1 cellular context compared by ENCODE assay signal in genomic region chr7:130942211-130942964, GRCh38.
TF ChIP-seq lines count a peak whose summit lies in the region.

No MANE protein-coding gene starts in this region.

TF ChIP-seq in HepG2, 621 proteins besides CTCF, POLR2A, EP300 and RAD21 (continued from another document):
- TF ChIP-seq ATF5 (CRISPR knock-in tag; IDR thresholded peaks at IDR 0.05; ENCODE audit: low read depth), result no peak
- TF ChIP-seq SAP130 (CRISPR knock-in tag; IDR thresholded peaks at IDR 0.05; ENCODE audit: low read depth), result peak; percentile 56
- no peak for TF ChIP-seq ZFP1 (CRISPR knock-in tag; IDR thresholded peaks at IDR 0.05)
- no peak for TF ChIP-seq POGK (CRISPR knock-in tag; conservative IDR thresholded peaks at IDR 0.05)
- TF ChIP-seq, protein P1, sequence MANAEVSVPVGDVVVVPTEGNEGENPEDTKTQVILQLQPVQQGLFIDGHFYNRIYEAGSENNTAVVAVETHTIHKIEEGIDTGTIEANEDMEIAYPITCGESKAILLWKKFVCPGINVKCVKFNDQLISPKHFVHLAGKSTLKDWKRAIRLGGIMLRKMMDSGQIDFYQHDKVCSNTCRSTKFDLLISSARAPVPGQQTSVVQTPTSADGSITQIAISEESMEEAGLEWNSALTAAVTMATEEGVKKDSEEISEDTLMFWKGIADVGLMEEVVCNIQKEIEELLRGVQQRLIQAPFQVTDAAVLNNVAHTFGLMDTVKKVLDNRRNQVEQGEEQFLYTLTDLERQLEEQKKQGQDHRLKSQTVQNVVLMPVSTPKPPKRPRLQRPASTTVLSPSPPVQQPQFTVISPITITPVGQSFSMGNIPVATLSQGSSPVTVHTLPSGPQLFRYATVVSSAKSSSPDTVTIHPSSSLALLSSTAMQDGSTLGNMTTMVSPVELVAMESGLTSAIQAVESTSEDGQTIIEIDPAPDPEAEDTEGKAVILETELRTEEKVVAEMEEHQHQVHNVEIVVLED (CRISPR knock-in tag; IDR thresholded peaks at IDR 0.05; ENCODE audit: borderline replicate concordance), result no peak
- TF ChIP-seq ELF3 (CRISPR knock-in tag; IDR thresholded peaks at IDR 0.05), result no peak
- TF ChIP-seq, protein P2, sequence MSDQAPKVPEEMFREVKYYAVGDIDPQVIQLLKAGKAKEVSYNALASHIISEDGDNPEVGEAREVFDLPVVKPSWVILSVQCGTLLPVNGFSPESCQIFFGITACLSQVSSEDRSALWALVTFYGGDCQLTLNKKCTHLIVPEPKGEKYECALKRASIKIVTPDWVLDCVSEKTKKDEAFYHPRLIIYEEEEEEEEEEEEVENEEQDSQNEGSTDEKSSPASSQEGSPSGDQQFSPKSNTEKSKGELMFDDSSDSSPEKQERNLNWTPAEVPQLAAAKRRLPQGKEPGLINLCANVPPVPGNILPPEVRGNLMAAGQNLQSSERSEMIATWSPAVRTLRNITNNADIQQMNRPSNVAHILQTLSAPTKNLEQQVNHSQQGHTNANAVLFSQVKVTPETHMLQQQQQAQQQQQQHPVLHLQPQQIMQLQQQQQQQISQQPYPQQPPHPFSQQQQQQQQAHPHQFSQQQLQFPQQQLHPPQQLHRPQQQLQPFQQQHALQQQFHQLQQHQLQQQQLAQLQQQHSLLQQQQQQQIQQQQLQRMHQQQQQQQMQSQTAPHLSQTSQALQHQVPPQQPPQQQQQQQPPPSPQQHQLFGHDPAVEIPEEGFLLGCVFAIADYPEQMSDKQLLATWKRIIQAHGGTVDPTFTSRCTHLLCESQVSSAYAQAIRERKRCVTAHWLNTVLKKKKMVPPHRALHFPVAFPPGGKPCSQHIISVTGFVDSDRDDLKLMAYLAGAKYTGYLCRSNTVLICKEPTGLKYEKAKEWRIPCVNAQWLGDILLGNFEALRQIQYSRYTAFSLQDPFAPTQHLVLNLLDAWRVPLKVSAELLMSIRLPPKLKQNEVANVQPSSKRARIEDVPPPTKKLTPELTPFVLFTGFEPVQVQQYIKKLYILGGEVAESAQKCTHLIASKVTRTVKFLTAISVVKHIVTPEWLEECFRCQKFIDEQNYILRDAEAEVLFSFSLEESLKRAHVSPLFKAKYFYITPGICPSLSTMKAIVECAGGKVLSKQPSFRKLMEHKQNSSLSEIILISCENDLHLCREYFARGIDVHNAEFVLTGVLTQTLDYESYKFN (CRISPR knock-in tag; conservative IDR thresholded peaks at IDR 0.05), result peak; percentile 52
- 0 out of 2 replicates have a peak, but pooled peaks have one; percentile 9 for TF ChIP-seq ELF1 (CRISPR knock-in tag; IDR thresholded peaks at IDR 0.05)
- no peak for TF ChIP-seq POLR2AphosphoS2 (IDR thresholded peaks at IDR 0.05; ENCODE audit: low read depth, low read length)
- TF ChIP-seq, protein P3, sequence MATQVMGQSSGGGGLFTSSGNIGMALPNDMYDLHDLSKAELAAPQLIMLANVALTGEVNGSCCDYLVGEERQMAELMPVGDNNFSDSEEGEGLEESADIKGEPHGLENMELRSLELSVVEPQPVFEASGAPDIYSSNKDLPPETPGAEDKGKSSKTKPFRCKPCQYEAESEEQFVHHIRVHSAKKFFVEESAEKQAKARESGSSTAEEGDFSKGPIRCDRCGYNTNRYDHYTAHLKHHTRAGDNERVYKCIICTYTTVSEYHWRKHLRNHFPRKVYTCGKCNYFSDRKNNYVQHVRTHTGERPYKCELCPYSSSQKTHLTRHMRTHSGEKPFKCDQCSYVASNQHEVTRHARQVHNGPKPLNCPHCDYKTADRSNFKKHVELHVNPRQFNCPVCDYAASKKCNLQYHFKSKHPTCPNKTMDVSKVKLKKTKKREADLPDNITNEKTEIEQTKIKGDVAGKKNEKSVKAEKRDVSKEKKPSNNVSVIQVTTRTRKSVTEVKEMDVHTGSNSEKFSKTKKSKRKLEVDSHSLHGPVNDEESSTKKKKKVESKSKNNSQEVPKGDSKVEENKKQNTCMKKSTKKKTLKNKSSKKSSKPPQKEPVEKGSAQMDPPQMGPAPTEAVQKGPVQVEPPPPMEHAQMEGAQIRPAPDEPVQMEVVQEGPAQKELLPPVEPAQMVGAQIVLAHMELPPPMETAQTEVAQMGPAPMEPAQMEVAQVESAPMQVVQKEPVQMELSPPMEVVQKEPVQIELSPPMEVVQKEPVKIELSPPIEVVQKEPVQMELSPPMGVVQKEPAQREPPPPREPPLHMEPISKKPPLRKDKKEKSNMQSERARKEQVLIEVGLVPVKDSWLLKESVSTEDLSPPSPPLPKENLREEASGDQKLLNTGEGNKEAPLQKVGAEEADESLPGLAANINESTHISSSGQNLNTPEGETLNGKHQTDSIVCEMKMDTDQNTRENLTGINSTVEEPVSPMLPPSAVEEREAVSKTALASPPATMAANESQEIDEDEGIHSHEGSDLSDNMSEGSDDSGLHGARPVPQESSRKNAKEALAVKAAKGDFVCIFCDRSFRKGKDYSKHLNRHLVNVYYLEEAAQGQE (IDR thresholded peaks at IDR 0.05; ENCODE audit: borderline replicate concordance in 1 of 2, low read depth in 1 of 2, low read length in 2 of 2), result 0 out of 4 replicates have a peak, but pooled peaks of 1 of the 2 experiments have one; percentile 32
- no peak for TF ChIP-seq NKX3-1 (CRISPR knock-in tag; IDR thresholded peaks at IDR 0.05)
- TF ChIP-seq ZBTB21 (CRISPR knock-in tag; IDR thresholded peaks at IDR 0.05), result 0 out of 2 replicates have a peak, but pooled peaks have one; percentile 47
- no peak for TF ChIP-seq JARID2 (CRISPR knock-in tag; IDR thresholded peaks at IDR 0.05; ENCODE audit: insufficient replicate concordance)
- TF ChIP-seq ZNF615 (CRISPR knock-in tag; IDR thresholded peaks at IDR 0.05; ENCODE audit: borderline replicate concordance), result no peak
- no peak for TF ChIP-seq CENPT (CRISPR knock-in tag; IDR thresholded peaks at IDR 0.05; ENCODE audit: low read depth)
- no peak for TF ChIP-seq KDM4B (CRISPR knock-in tag; IDR thresholded peaks at IDR 0.05)
- TF ChIP-seq RXRB (CRISPR knock-in tag; IDR thresholded peaks at IDR 0.05; ENCODE audit: borderline replicate concordance), result no peak
- no peak for TF ChIP-seq FOXA1 (IDR thresholded peaks at IDR 0.05)
- peak; percentile 63; the same call in 1 of the 2 replicates for TF ChIP-seq FOXA1 (CRISPR knock-in tag; IDR thresholded peaks at IDR 0.05)
- no peak for TF ChIP-seq HIC2 (CRISPR knock-in tag; IDR thresholded peaks at IDR 0.05; ENCODE audit: low read depth)
- peak; percentile 80; the same call in 1 of the 2 replicates for TF ChIP-seq HOMEZ (CRISPR knock-in tag; IDR thresholded peaks at IDR 0.05; ENCODE audit: low read depth)
- TF ChIP-seq ZFP36L2 (CRISPR knock-in tag; IDR thresholded peaks at IDR 0.05), result no peak
- TF ChIP-seq SALL1 (CRISPR knock-in tag; IDR thresholded peaks at IDR 0.05), result peak; percentile 70
- no peak for TF ChIP-seq LCORL (IDR thresholded peaks at IDR 0.05)
- TF ChIP-seq LCORL (CRISPR knock-in tag; IDR thresholded peaks at IDR 0.05), result no peak
- no peak for TF ChIP-seq SOX13 (IDR thresholded peaks at IDR 0.05)
- TF ChIP-seq SOX13 (CRISPR knock-in tag; conservative IDR thresholded peaks at IDR 0.05 in 1 of 2, IDR thresholded peaks at IDR 0.05 in 1 of 2), result peak in 1 of 2 experiments; percentile 30; a peak in 1 of 4 replicates
- TF ChIP-seq ZKSCAN8 (CRISPR knock-in tag; IDR thresholded peaks at IDR 0.05; ENCODE audit: borderline replicate concordance), result no peak
- TF ChIP-seq, protein P4, sequence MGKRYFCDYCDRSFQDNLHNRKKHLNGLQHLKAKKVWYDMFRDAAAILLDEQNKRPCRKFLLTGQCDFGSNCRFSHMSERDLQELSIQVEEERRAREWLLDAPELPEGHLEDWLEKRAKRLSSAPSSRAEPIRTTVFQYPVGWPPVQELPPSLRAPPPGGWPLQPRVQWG (CRISPR knock-in tag; IDR thresholded peaks at IDR 0.05; ENCODE audit: borderline replicate concordance, low read depth), result no peak
- TF ChIP-seq SALL2 (CRISPR knock-in tag; IDR thresholded peaks at IDR 0.05), result no peak
- no peak for TF ChIP-seq SUZ12 (IDR thresholded peaks at IDR 0.05; ENCODE audit: low read depth, low read length)
- TF ChIP-seq ZBTB8A (CRISPR knock-in tag; IDR thresholded peaks at IDR 0.05; ENCODE audit: borderline replicate concordance, low read depth), result no peak
- no peak for TF ChIP-seq SOX6 (IDR thresholded peaks at IDR 0.05)
- peak; percentile 32; the same call in 1 of the 2 replicates for TF ChIP-seq SOX6 (CRISPR knock-in tag; IDR thresholded peaks at IDR 0.05)
- TF ChIP-seq, protein P5, sequence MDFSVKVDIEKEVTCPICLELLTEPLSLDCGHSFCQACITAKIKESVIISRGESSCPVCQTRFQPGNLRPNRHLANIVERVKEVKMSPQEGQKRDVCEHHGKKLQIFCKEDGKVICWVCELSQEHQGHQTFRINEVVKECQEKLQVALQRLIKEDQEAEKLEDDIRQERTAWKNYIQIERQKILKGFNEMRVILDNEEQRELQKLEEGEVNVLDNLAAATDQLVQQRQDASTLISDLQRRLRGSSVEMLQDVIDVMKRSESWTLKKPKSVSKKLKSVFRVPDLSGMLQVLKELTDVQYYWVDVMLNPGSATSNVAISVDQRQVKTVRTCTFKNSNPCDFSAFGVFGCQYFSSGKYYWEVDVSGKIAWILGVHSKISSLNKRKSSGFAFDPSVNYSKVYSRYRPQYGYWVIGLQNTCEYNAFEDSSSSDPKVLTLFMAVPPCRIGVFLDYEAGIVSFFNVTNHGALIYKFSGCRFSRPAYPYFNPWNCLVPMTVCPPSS (IDR thresholded peaks at IDR 0.05), result no peak
- no peak for TF ChIP-seq ZNF333 (CRISPR knock-in tag; IDR thresholded peaks at IDR 0.05; ENCODE audit: borderline replicate concordance)
- peak; percentile 9 for TF ChIP-seq ASH2L (IDR thresholded peaks at IDR 0.05; ENCODE audit: insufficient read length, low read depth, low read length)
- TF ChIP-seq, protein P6, sequence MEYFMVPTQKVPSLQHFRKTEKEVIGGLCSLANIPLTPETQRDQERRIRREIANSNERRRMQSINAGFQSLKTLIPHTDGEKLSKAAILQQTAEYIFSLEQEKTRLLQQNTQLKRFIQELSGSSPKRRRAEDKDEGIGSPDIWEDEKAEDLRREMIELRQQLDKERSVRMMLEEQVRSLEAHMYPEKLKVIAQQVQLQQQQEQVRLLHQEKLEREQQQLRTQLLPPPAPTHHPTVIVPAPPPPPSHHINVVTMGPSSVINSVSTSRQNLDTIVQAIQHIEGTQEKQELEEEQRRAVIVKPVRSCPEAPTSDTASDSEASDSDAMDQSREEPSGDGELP (IDR thresholded peaks at IDR 0.05; ENCODE audit: borderline replicate concordance, low read depth), result 0 out of 2 replicates have a peak, but pooled peaks have one; percentile 14
- peak; percentile 69 for TF ChIP-seq MED1 (CRISPR knock-in tag; IDR thresholded peaks at IDR 0.05)
- TF ChIP-seq EEA1 (CRISPR knock-in tag; IDR thresholded peaks at IDR 0.05; ENCODE audit: borderline replicate concordance), result no peak
- TF ChIP-seq BCL6 (CRISPR knock-in tag; IDR thresholded peaks at IDR 0.05), result peak; percentile 44; the same call in 1 of the 2 replicates
- no peak for TF ChIP-seq MAZ (IDR thresholded peaks at IDR 0.05; ENCODE audit: borderline replicate concordance, low read depth, low read length)
- TF ChIP-seq MAZ (CRISPR knock-in tag; IDR thresholded peaks at IDR 0.05; ENCODE audit: low read depth), result no peak
- no peak for TF ChIP-seq KAT2B (IDR thresholded peaks at IDR 0.05; ENCODE audit: borderline replicate concordance, low read depth, low read length)
- TF ChIP-seq SMC3 (IDR thresholded peaks at IDR 0.05; ENCODE audit: low read length), result no peak
- no peak for TF ChIP-seq ZNF652 (CRISPR knock-in tag; IDR thresholded peaks at IDR 0.05; ENCODE audit: borderline replicate concordance, low read depth)
- TF ChIP-seq YEATS4 (CRISPR knock-in tag; IDR thresholded peaks at IDR 0.05; ENCODE audit: borderline replicate concordance), result 0 out of 2 replicates have a peak, but pooled peaks have one; percentile 10
- TF ChIP-seq DRAP1 (CRISPR knock-in tag; IDR thresholded peaks at IDR 0.05), result 0 out of 2 replicates have a peak, but pooled peaks have one; percentile 10
